In the genomic region with DNA sequence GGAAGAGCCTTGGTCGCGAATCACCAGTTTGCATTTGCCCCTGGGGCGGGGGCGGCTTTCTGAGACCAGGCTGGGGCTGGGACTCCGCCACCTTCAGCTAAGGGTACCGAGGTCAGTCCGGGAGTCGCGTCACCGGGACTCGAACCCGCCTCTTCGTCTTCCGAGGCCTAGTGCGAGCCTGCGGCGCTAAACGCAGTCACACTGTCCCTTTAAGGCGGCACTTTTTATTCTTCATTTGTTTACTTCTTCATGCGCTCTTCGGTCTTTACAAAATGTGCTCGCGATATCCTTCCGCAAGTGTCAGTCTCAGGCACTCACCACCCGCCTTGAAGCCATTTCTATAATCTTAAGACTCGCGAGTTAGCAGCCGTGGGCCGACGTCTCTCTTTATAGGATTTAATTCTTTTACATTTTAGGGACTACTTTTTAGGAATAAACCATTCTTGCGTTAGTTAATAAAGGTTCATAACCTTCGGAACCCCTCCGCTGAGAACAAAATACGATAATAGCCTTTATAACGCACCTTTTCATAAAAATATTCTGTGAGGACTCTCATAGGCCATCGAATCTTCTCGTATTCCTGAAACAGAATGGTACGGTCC, we compare ENCODE assay signal across 1 cellular context.
A peak's percentile ranks its signal among the peaks of the same experiment; 100 is the strongest.
TF ChIP-seq lines count a peak whose summit lies in the region.

No MANE protein-coding gene starts in this region.

TF ChIP-seq in SK-N-SH, 30 proteins besides CTCF, POLR2A, EP300 and RAD21 (continued from another document):
- TF ChIP-seq, protein P1, sequence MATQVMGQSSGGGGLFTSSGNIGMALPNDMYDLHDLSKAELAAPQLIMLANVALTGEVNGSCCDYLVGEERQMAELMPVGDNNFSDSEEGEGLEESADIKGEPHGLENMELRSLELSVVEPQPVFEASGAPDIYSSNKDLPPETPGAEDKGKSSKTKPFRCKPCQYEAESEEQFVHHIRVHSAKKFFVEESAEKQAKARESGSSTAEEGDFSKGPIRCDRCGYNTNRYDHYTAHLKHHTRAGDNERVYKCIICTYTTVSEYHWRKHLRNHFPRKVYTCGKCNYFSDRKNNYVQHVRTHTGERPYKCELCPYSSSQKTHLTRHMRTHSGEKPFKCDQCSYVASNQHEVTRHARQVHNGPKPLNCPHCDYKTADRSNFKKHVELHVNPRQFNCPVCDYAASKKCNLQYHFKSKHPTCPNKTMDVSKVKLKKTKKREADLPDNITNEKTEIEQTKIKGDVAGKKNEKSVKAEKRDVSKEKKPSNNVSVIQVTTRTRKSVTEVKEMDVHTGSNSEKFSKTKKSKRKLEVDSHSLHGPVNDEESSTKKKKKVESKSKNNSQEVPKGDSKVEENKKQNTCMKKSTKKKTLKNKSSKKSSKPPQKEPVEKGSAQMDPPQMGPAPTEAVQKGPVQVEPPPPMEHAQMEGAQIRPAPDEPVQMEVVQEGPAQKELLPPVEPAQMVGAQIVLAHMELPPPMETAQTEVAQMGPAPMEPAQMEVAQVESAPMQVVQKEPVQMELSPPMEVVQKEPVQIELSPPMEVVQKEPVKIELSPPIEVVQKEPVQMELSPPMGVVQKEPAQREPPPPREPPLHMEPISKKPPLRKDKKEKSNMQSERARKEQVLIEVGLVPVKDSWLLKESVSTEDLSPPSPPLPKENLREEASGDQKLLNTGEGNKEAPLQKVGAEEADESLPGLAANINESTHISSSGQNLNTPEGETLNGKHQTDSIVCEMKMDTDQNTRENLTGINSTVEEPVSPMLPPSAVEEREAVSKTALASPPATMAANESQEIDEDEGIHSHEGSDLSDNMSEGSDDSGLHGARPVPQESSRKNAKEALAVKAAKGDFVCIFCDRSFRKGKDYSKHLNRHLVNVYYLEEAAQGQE (IDR thresholded peaks at IDR 0.05; ENCODE audit: low read depth, low read length), result peak; percentile 8; the same call in 1 of the 2 replicates
- TF ChIP-seq, protein P2, sequence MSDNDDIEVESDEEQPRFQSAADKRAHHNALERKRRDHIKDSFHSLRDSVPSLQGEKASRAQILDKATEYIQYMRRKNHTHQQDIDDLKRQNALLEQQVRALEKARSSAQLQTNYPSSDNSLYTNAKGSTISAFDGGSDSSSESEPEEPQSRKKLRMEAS (IDR thresholded peaks at IDR 0.05; ENCODE audit: low read depth), result peak; percentile 87
- TF ChIP-seq CHD2 (IDR thresholded peaks at IDR 0.05; ENCODE audit: low read length, partially characterized antibody) (peak; percentile 97), POLR2AphosphoS5 (IDR thresholded peaks at IDR 0.05; ENCODE audit: low read depth, low read length) (peak; percentile 31; the same call in 1 of the 2 replicates), NFIC (IDR thresholded peaks at IDR 0.05; ENCODE audit: borderline replicate concordance) (no peak), FOXJ3 (CRISPR knock-in tag; IDR thresholded peaks at IDR 0.05) (peak; percentile 95), MEF2A (IDR thresholded peaks at IDR 0.05; ENCODE audit: borderline replicate concordance, low read depth) (0 out of 2 replicates have a peak, but pooled peaks have one; percentile 51), JUND (IDR thresholded peaks at IDR 0.05) (peak; percentile 69; the same call in 1 of the 2 replicates), SMC3 (IDR thresholded peaks at IDR 0.05; ENCODE audit: low read depth, low read length) (no peak), MXI1 (IDR thresholded peaks at IDR 0.05; ENCODE audit: low read depth, low read length) (peak; percentile 70; the same call in 1 of the 2 replicates), TCF12 (IDR thresholded peaks at IDR 0.05) (peak; percentile 34; the same call in 1 of the 2 replicates)
- TF ChIP-seq, protein P3, sequence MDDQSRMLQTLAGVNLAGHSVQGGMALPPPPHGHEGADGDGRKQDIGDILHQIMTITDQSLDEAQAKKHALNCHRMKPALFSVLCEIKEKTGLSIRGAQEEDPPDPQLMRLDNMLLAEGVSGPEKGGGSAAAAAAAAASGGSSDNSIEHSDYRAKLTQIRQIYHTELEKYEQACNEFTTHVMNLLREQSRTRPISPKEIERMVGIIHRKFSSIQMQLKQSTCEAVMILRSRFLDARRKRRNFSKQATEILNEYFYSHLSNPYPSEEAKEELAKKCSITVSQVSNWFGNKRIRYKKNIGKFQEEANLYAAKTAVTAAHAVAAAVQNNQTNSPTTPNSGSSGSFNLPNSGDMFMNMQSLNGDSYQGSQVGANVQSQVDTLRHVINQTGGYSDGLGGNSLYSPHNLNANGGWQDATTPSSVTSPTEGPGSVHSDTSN (IDR thresholded peaks at IDR 0.05), result peak; percentile 96
